In genomic region chr4:12360391-12360790, GRCh38 we compare ENCODE assay signal across 20 cellular contexts.
DNase-seq lines count a peak whose midpoint lies in the region; ATAC-seq and TF ChIP-seq lines count a peak whose summit lies in the region.
"Had no signal": no experiment of that assay in that cellular context is flagged by ENCODE, and none has a peak within 500 bp of the region (broad histone marks: within the 10 kb centered on the region; RNA-seq: fewer than 3 reads in every experiment).

No MANE protein-coding gene starts in this region.

- H3F3A ChIP-seq in PC-3 (ENCODE audit: low read length, unreplicated experiment), result no peaks in the 10 kb centered on the region

- H4K20me1 ChIP-seq in PC-3 (ENCODE audit: low read length), result no peaks in the 10 kb centered on the region

- no peak overlapping the region for H3K9ac ChIP-seq in PC-3 (ENCODE audit: low read length)

- H3K9me3 Mint-ChIP-seq in chondrocyte (ENCODE audit: low read depth), result peaks cover 2% of the 10 kb centered on the region

- BruUV-seq in PC-3 (replicated peaks; lab: Mats Ljungman, UMichigan), result no TSS peak

- no peaks in the 10 kb centered on the region for H3K36me3 Mint-ChIP-seq in chondrocyte (ENCODE audit: low read depth)

- H3K9me3 ChIP-seq in PC-3 (ENCODE audit: low read length), result no peaks in the 10 kb centered on the region
- H3K9me3 ChIP-seq: BE2C had no signal

- H3K27me3 Mint-ChIP-seq in chondrocyte (ENCODE audit: low read depth), result peaks cover 5% of the 10 kb centered on the region

- H3K27ac Mint-ChIP-seq in chondrocyte (ENCODE audit: unreplicated experiment), result no peak overlapping the region

- TF ChIP-seq CTCF in PC-3 (conservative IDR thresholded peaks at IDR 0.05; ENCODE audit: low read depth, low read length) (no peak), fibroblast of mammary gland (conservative IDR thresholded peaks at IDR 0.05; ENCODE audit: control insufficient read depth, insufficient read depth, low read depth, low read length) (no peak), chondrocyte (IDR thresholded peaks at IDR 0.05) (no peak)

- H3K27ac ChIP-seq in PC-3 (ENCODE audit: low read length), result no peak overlapping the region

- no peaks in the 10 kb centered on the region for H3K36me3 ChIP-seq in PC-3 (ENCODE audit: low read depth, low read length)
- H3K36me3 ChIP-seq: BE2C had no signal

- no peaks in the 10 kb centered on the region for H3K4me1 Mint-ChIP-seq in chondrocyte (ENCODE audit: low read depth)

- no peak overlapping the region for H3K4me3 Mint-ChIP-seq in chondrocyte (ENCODE audit: unreplicated experiment)

- no peak overlapping the region for H2AFZ ChIP-seq in PC-3 (ENCODE audit: low read length)

- no peaks in the 10 kb centered on the region for H3K9me2 ChIP-seq in PC-3 (replicated peaks; ENCODE audit: low read length)

- no peaks in the 10 kb centered on the region for H3K4me1 ChIP-seq in PC-3 (ENCODE audit: insufficient read depth, low read length)
- H3K4me1 ChIP-seq: BE2C had no signal

- intact Hi-C loops in PC-3 (cut with micrococcal nuclease), result no loop called here

- POLR2A ChIA-PET in PC-3 (lab: Charles Lee; ENCODE audit: unreplicated experiment), result no interaction called here

- H3K4me3 ChIP-seq in PC-3 (ENCODE audit: low read length) (no peak overlapping the region), fibroblast of mammary gland (ENCODE audit: control insufficient read depth, low read depth, low read length) (no peak overlapping the region)

- CTCF ChIA-PET in PC-3 (lab: Charles Lee), result no interaction called here

- DNase-seq in PC-3 (peak; percentile 38), T1000 (lab: John Stamatoyannopoulos, UW) (peak; percentile 73), fibroblast of mammary gland (ENCODE audit: low read depth) (peak; percentile 6), NCI-H524 (lab: John Stamatoyannopoulos, UW) (no peak), chondrocyte (ENCODE audit: low spot score) (no peak), NK-92 (lab: John Stamatoyannopoulos, UW; ENCODE audit: unreplicated experiment) (no peak)
- DNase-seq: BE2C; DMS53; GDM1; Kasumi-1; MM.1S; NCI-H1048; NCI-H1417 treated with DMSO at 0.1 percent for 48 hours; NCI-H187; NCI-H2107; NCI-H446 treated with DMSO at 0.1 percent for 48 hours; NK-92 treated with Interleukin-12 subunit alpha and Interleukin-12 subunit beta, amount 100 ng/mL, for 24 hours; Right ventricle myocardium superior had no signal

- ATAC-seq in PC-3 (no peak), GM18873 (IDR thresholded peaks at IDR 0.05; ENCODE audit: low FRiP score, unreplicated experiment) (no peak)
- ATAC-seq: Panc1 had no signal

- H3K27me3 ChIP-seq in PC-3 (ENCODE audit: low read length), result no peaks in the 10 kb centered on the region
- H3K27me3 ChIP-seq: BE2C had no signal

- H3K4me2 ChIP-seq in PC-3 (ENCODE audit: low read length), result no peak overlapping the region

- H3K79me2 ChIP-seq in PC-3 (ENCODE audit: low read length), result no peaks in the 10 kb centered on the region

Comparison
In these comparisons a context has a peak if more than half of its experiments do, and no peak if none do; other contexts are left out.
1. DNase-seq: peak in PC-3 (single experiment), T1000 (single experiment) and fibroblast of mammary gland (single experiment); none in NCI-H524 (0 of 2), chondrocyte (single experiment) and NK-92 (single experiment).